24 cellular contexts compared by ENCODE assay signal in genomic region chr18:38362286-38362792, GRCh38.
DNase-seq lines count a peak whose midpoint lies in the region; ATAC-seq and TF ChIP-seq lines count a peak whose summit lies in the region.
"Had no signal": no experiment of that assay in that cellular context is flagged by ENCODE, and none has a peak within 500 bp of the region (broad histone marks: within the 10 kb centered on the region; RNA-seq: fewer than 3 reads in every experiment).

No MANE protein-coding gene starts in this region.

- no peaks in the 10 kb centered on the region for H3K27me3 ChIP-seq in thyroid gland
- H3K27me3 ChIP-seq: ascending aorta, BLaER1, heart left ventricle, Peyer's patch, SJSA1, stomach, transverse colon had no signal

- TF ChIP-seq POLR2A in thyroid gland (IDR thresholded peaks at IDR 0.05), result no peak

- no peaks in the 10 kb centered on the region for H3K9me3 ChIP-seq in thyroid gland
- H3K9me3 ChIP-seq: A549, ascending aorta, heart left ventricle, Peyer's patch, transverse colon had no signal

- WGBS in thyroid gland, 2 donors, result 81 to 96% methylated on average over 1 to 2 of the region's 2 CpGs

- intact Hi-C loops in thyroid gland (cut with DNase I), result no loop called here

- DNase-seq in COR-L47 (lab: John Stamatoyannopoulos, UW) (peak; percentile 49), NCI-H128 (lab: John Stamatoyannopoulos, UW; ENCODE audit: unreplicated experiment) (peak; percentile 43), NCI-H345 (lab: John Stamatoyannopoulos, UW) (peak; percentile 43), cerebellar nuclear complex (lab: John Stamatoyannopoulos, UW) (peak; percentile 59 to 69), AML-193 (lab: John Stamatoyannopoulos, UW) (no peak), thyroid gland (no peak)
- DNase-seq: activated CD4-positive, alpha-beta T cell treated with anti-CD3 and anti-CD28 coated beads for 48 hours; activated CD8-positive, alpha-beta memory T cell treated with anti-CD3 and anti-CD28 coated beads, Interleukin-2, amount 10 ng/mL, durations not matched to agents 7 days and 5 days; GDM1; heart left ventricle; KG1; naive B cell; Peyer's patch; stimulated activated CD4-positive, alpha-beta T cell treated with anti-CD3 and anti-CD28 coated beads, Interleukin-12 subunit alpha, Interleukin-12 subunit beta, amount 100 ng/mL, for 4 hours; stomach; transverse colon had no signal

- no peaks in the 10 kb centered on the region for H3K4me1 ChIP-seq in thyroid gland
- H3K4me1 ChIP-seq: A549, ascending aorta, heart left ventricle, Peyer's patch, SJSA1, stomach, transverse colon had no signal

- H3K27ac ChIP-seq in thyroid gland, result no peak overlapping the region
- H3K27ac ChIP-seq: A549, ascending aorta, BLaER1, epithelial cell of prostate, heart left ventricle, Peyer's patch, SJSA1, stomach, transverse colon had no signal

- ATAC-seq in GM21723 (IDR thresholded peaks at IDR 0.05; ENCODE audit: unreplicated experiment) (no peak), GM21528 (IDR thresholded peaks at IDR 0.05; ENCODE audit: low FRiP score, unreplicated experiment) (no peak)
- ATAC-seq: A549; activated CD8-positive, alpha-beta memory T cell treated with anti-CD3 and anti-CD28 coated beads, Interleukin-2, amount 10 ng/mL, durations not matched to agents 7 days and 5 days; activated naive CD4-positive, alpha-beta T cell treated with anti-CD3 and anti-CD28 coated beads, Interleukin-2, amount 50 U/mL, for 72 hours; heart left ventricle had no signal

- H3K36me3 ChIP-seq in thyroid gland, result no peaks in the 10 kb centered on the region
- H3K36me3 ChIP-seq: ascending aorta, BLaER1, heart left ventricle, Peyer's patch, SJSA1, stomach, transverse colon had no signal

- no peak overlapping the region for H3K4me3 ChIP-seq in thyroid gland (replicated peaks in 1 of 3)
- H3K4me3 ChIP-seq: A549, ascending aorta, BLaER1, heart left ventricle, Peyer's patch, SJSA1, stomach, transverse colon had no signal

- TF ChIP-seq CTCF in thyroid gland (IDR thresholded peaks at IDR 0.05), result no peak

Comparison
In these comparisons a context has a peak if more than half of its experiments do, and no peak if none do; other contexts are left out.
1. DNase-seq: peak in COR-L47 (single experiment), NCI-H128 (single experiment), NCI-H345 (single experiment) and cerebellar nuclear complex (2 of 2); none in AML-193 (0 of 2) and thyroid gland (0 of 2).